8 cellular contexts compared by ENCODE assay signal in genomic region chr7:7653568-7654187, GRCh38. TPM values are rescaled to one million over a fixed set of nuclear protein-coding genes. Genes with fewer than 3 reads are reported as not detected.
DNase-seq lines count a peak whose midpoint lies in the region; ATAC-seq lines count a peak whose summit lies in the region.

No MANE protein-coding gene starts in this region.

- no peak overlapping the region for H3K4me3 ChIP-seq in adipocyte (ENCODE audit: low read length)

- no peaks in the 10 kb centered on the region for H3K9me3 ChIP-seq in adipocyte (ENCODE audit: control insufficient read depth, low read length)

- H3K4me1 ChIP-seq in adipocyte (ENCODE audit: control insufficient read depth, insufficient read depth, low read length), result no peaks in the 10 kb centered on the region

- ATAC-seq in HG03342 (IDR thresholded peaks at IDR 0.05; ENCODE audit: unreplicated experiment) (no peak), HG02970 (IDR thresholded peaks at IDR 0.05; ENCODE audit: low FRiP score, unreplicated experiment) (no peak)

- no peaks in the 10 kb centered on the region for H3K36me3 ChIP-seq in adipocyte (ENCODE audit: control insufficient read depth, insufficient read depth, low read length, severe bottlenecking)

- no peaks in the 10 kb centered on the region for H3K27me3 ChIP-seq in adipocyte (replicated peaks; ENCODE audit: control insufficient read depth, insufficient read depth, low read length)

- peak; percentile 47 for DNase-seq in ELR (ENCODE audit: low read depth)
- DNase-seq in HT-29 (ENCODE audit: low spot score), result peak; percentile 58
- peak; percentile 11 for DNase-seq in adipocyte (ENCODE audit: low read depth)
- DNase-seq in lung microvascular endothelial cell (ENCODE audit: low read depth in 2 of 2), result peak; percentile 4 to 10
- DNase-seq in middle frontal gyrus (ENCODE audit: extremely low spot score, low spot score), result no peak
- DNase-seq in NK-92 treated with Interleukin-12 subunit alpha and Interleukin-12 subunit beta, amount 100 ng/mL, for 24 hours (lab: John Stamatoyannopoulos, UW), result no peak

- no peak overlapping the region for H3K9ac ChIP-seq in adipocyte (ENCODE audit: low read length)

RNA-seq across cellular contexts. Expression of gene UMAD1, which starts 13.1 kb away (rescaled TPM):
- total RNA-seq in HT-29 (2014; rRNA removed; shearing (Covaris generic)), result 2.0 and 6.2 TPM in 2 replicates
- total RNA-seq in lung microvascular endothelial cell, result 3.7 and 4.0 TPM in 2 replicates

Comparison
In these comparisons a context has a peak if more than half of its experiments do, and no peak if none do; other contexts are left out.
1. DNase-seq: peak in ELR (single experiment), HT-29 (single experiment), adipocyte (single experiment) and lung microvascular endothelial cell (2 of 2); none in middle frontal gyrus (single experiment) and NK-92 treated with Interleukin-12 subunit alpha and Interleukin-12 subunit beta, amount 100 ng/mL, for 24 hours (single experiment).